ENCODE assay signal across 9 cellular contexts in genomic region chr22:35995772-35996171, GRCh38. TPM values are rescaled to one million over a fixed set of nuclear protein-coding genes. Genes with fewer than 3 reads are reported as not detected.
DNase-seq lines count a peak whose midpoint lies in the region; ATAC-seq and TF ChIP-seq lines count a peak whose summit lies in the region.
"Had no signal": no experiment of that assay in that cellular context is flagged by ENCODE, and none has a peak within 500 bp of the region (broad histone marks: within the 10 kb centered on the region; RNA-seq: fewer than 3 reads in every experiment).

No MANE protein-coding gene starts in this region.

- no peaks in the 10 kb centered on the region for H3K9me3 ChIP-seq in GM23248 (ENCODE audit: low read depth)
- H3K9me3 ChIP-seq in body of pancreas: no peaks in the 10 kb centered on the region
- no peaks in the 10 kb centered on the region for H3K9me3 ChIP-seq in hepatocyte (ENCODE audit: low read depth)
- H3K9me3 ChIP-seq in skeletal muscle tissue (ENCODE audit: control insufficient read depth in 3 of 3, low read length in 3 of 3): no peaks in the 10 kb centered on the region

- WGBS in GM23248 (ENCODE audit: low coverage in 1 of 2, low lambda C conversion rate in 2 of 2, missing lambda C conversion rate in 2 of 2), 2 experiments: 0 to 2% methylated on average over 2 of the region's 2 CpGs
- WGBS in body of pancreas, 2 donors: 43 to 63% methylated on average over 2 of the region's 2 CpGs
- 52% methylated on average over 2 of the region's 2 CpGs for WGBS in hepatocyte (ENCODE audit: low lambda C conversion rate, missing lambda C conversion rate)

- intact Hi-C loops in body of pancreas (cut with DNase I): no loop called here

- no peaks in the 10 kb centered on the region for H4K20me1 ChIP-seq in GM23248 (ENCODE audit: insufficient read depth)
- no peaks in the 10 kb centered on the region for H4K20me1 ChIP-seq in hepatocyte (ENCODE audit: insufficient read depth, poor library complexity, severe bottlenecking)

- no peaks in the 10 kb centered on the region for H3K27me3 ChIP-seq in GM23248 (replicated peaks; ENCODE audit: insufficient read depth)
- no peaks in the 10 kb centered on the region for H3K27me3 ChIP-seq in body of pancreas
- H3K27me3 ChIP-seq in hepatocyte: no peaks in the 10 kb centered on the region
- H3K27me3 ChIP-seq in skeletal muscle tissue (ENCODE audit: control insufficient read depth in 3 of 3, insufficient read depth in 3 of 3, low read length in 3 of 3): no peaks in the 10 kb centered on the region

- no peak for TF ChIP-seq POLR2A in body of pancreas (IDR thresholded peaks at IDR 0.05)

- H3K9ac ChIP-seq in GM23248 (peak overlapping the region; percentile 47), skeletal muscle tissue (ENCODE audit: low read depth in 1 of 3, low read length in 3 of 3) (no peak overlapping the region)

- H3K4me1 ChIP-seq in GM23248 (ENCODE audit: insufficient read depth): peaks cover 26% of the 10 kb centered on the region
- H3K4me1 ChIP-seq in body of pancreas: no peaks in the 10 kb centered on the region
- H3K4me1 ChIP-seq in hepatocyte (ENCODE audit: insufficient read depth): peaks cover 36% of the 10 kb centered on the region
- peaks cover 0 to 13% (median 10%) of the 10 kb centered on the region in 3 donors for H3K4me1 ChIP-seq in skeletal muscle tissue (ENCODE audit: control insufficient read depth in 3 of 3, insufficient read depth in 3 of 3, low read length in 3 of 3)

- H3K36me3 ChIP-seq in GM23248 (ENCODE audit: low read depth) (no peaks in the 10 kb centered on the region), body of pancreas (replicated peaks in 1 of 2; ENCODE audit: insufficient read depth in 1 of 2, low read depth in 2 of 2) (no peaks in the 10 kb centered on the region), hepatocyte (replicated peaks; ENCODE audit: insufficient read depth, low read depth) (no peaks in the 10 kb centered on the region), skeletal muscle tissue (ENCODE audit: control insufficient read depth in 3 of 3, insufficient read depth in 3 of 3, low read length in 3 of 3) (no peaks in the 10 kb centered on the region)

- H3K9me2 ChIP-seq in GM23248 (ENCODE audit: insufficient read depth) (no peaks in the 10 kb centered on the region), hepatocyte (replicated peaks; ENCODE audit: insufficient read depth) (no peaks in the 10 kb centered on the region)

- H3K79me2 ChIP-seq in GM23248 (ENCODE audit: insufficient read depth) (peaks cover 79% of the 10 kb centered on the region), hepatocyte (peaks cover 90% of the 10 kb centered on the region)

- ATAC-seq in body of pancreas: no peak
- ATAC-seq in GM21390 (IDR thresholded peaks at IDR 0.05; ENCODE audit: unreplicated experiment): no peak
- no peak for ATAC-seq in activated T-cell treated with anti-CD3 and anti-CD28 coated beads, Interleukin-2, amount 50 U/mL, for 4 hours

- H2AFZ ChIP-seq in GM23248 (peak overlapping the region; percentile 39), hepatocyte (no peak overlapping the region)

- no peaks in the 10 kb centered on the region for H3K4me1 Mint-ChIP-seq in activated T-cell treated with anti-CD3 and anti-CD28 coated beads, Interleukin-2, amount 50 U/mL, for 4 hours (ENCODE audit: low read depth)

- in situ Hi-C loops in GM23248 (cut with MboI): no loop called here

- peaks cover 53% of the 10 kb centered on the region for H3F3A ChIP-seq in GM23248 (ENCODE audit: insufficient read depth)

- peak overlapping the region; percentile 80 for H3K27ac ChIP-seq in GM23248
- no peak overlapping the region for H3K27ac ChIP-seq in body of pancreas
- peak overlapping the region; percentile 77 for H3K27ac ChIP-seq in hepatocyte
- H3K27ac ChIP-seq in skeletal muscle tissue (ENCODE audit: low read depth, low read length): peak overlapping the region; percentile 46

- no peaks in the 10 kb centered on the region for H3K9me3 Mint-ChIP-seq in activated T-cell treated with anti-CD3 and anti-CD28 coated beads, Interleukin-2, amount 50 U/mL, for 4 hours

- peaks cover 10% of the 10 kb centered on the region for H3K27me3 Mint-ChIP-seq in activated T-cell treated with anti-CD3 and anti-CD28 coated beads, Interleukin-2, amount 50 U/mL, for 4 hours (ENCODE audit: low read depth)

- H3K4me3 Mint-ChIP-seq in activated T-cell treated with anti-CD3 and anti-CD28 coated beads, Interleukin-2, amount 50 U/mL, for 4 hours: no peak overlapping the region

- TF ChIP-seq CTCF in body of pancreas (IDR thresholded peaks at IDR 0.05): no peak
- TF ChIP-seq CTCF in hepatocyte (IDR thresholded peaks at IDR 0.05; ENCODE audit: poor library complexity): no peak

- DNase-seq in GM23248: peak; percentile 97
- peak; percentile 22 to 56 (median 44) for DNase-seq in body of pancreas
- peak; percentile 80 for DNase-seq in hepatocyte (ENCODE audit: low spot score)
- no peak for DNase-seq in activated CD4-positive, alpha-beta T cell treated with anti-CD3 and anti-CD28 coated beads, Interleukin-2, amount 50 U/mL, for 4 hours
- DNase-seq in LoVo (ENCODE audit: low spot score): no peak
- no peak for DNase-seq in activated T-cell treated with anti-CD3 and anti-CD28 coated beads, Interleukin-2, amount 50 U/mL, for 4 hours
- DNase-seq: NCI-H146 had no signal

- H3K4me2 ChIP-seq in GM23248 (ENCODE audit: unreplicated experiment): peak overlapping the region; percentile 86
- H3K4me2 ChIP-seq in hepatocyte: peak overlapping the region; percentile 47

- peak overlapping the region; percentile 49 for H3K4me3 ChIP-seq in GM23248
- no peak overlapping the region for H3K4me3 ChIP-seq in body of pancreas
- H3K4me3 ChIP-seq in hepatocyte: no peak overlapping the region
- no peak overlapping the region for H3K4me3 ChIP-seq in skeletal muscle tissue (ENCODE audit: low read length in 3 of 3)

- H3K36me3 Mint-ChIP-seq in activated T-cell treated with anti-CD3 and anti-CD28 coated beads, Interleukin-2, amount 50 U/mL, for 4 hours (ENCODE audit: insufficient read depth): no peaks in the 10 kb centered on the region

RNA-seq across cellular contexts. Expression of gene RBFOX2, which starts 32.9 kb away (rescaled TPM):
- total RNA-seq in GM23248 (2014; rRNA removed; shearing (Covaris generic)): 136 and 139 TPM in 2 replicates
- polyA plus RNA-seq in GM23248 (2016; fragmentation: Nextera tagmentation; extraction: Ambion mirVana) (127 and 135 TPM in 2 replicates), hepatocyte (76.7 and 84.2 TPM in 2 replicates)
- total RNA-seq in body of pancreas (10 to 100 TPM; 28.7 to 31.1 TPM), hepatocyte (94.7 and 133 TPM in 2 replicates), skeletal muscle tissue (200 TPM)
- 1 to 10 TPM; 5.6 to 6.9 (median 6.5) TPM for total RNA-seq in activated T-cell treated with anti-CD3 and anti-CD28 coated beads, Interleukin-2, amount 50 U/mL, for 4 hours

Comparison
In these comparisons a context has a peak if more than half of its experiments do, and no peak if none do; other contexts are left out.
1. DNase-seq: peak in GM23248 (single experiment), body of pancreas (4 of 4) and hepatocyte (single experiment); none in activated CD4-positive, alpha-beta T cell treated with anti-CD3 and anti-CD28 coated beads, Interleukin-2, amount 50 U/mL, for 4 hours (0 of 2), LoVo (single experiment) and activated T-cell treated with anti-CD3 and anti-CD28 coated beads, Interleukin-2, amount 50 U/mL, for 4 hours (single experiment).
2. H3K27ac ChIP-seq: peak in GM23248 (single experiment), hepatocyte (single experiment) and skeletal muscle tissue (single experiment); none in body of pancreas (0 of 4).